In the genomic region with DNA sequence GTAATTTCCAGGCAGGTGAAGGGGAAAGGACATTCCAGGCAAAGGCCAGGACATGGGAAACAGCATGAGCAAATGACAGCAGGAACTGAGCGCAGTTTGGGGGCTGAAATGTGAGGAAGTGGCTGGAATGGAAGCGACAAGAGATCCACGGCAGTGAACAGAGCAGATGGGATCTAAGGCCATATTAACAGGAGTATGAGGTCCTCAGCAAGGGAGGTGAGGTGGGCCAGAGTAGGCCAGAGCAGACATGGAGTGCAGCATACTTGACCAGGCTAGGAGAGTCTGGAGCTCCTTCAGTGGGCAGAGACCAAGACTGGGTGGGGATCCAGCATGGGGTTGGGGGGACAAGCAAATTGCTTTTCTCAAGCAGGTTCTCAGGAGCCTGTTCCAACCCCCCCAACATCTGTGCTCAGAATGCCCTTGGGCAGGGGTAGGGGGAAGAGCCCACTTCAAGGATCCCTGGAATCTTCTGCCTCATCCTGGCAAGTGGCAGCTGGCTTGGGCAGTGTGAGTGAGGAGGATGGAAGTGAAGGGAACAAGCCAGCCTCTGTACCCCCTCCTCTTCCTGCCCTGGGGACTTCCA, we compare ENCODE assay signal across 15 cellular contexts.
"Had no signal": no experiment of that assay in that cellular context is flagged by ENCODE, and none has a peak within 500 bp of the region (broad histone marks: within the 10 kb centered on the region; RNA-seq: fewer than 3 reads in every experiment).

No MANE protein-coding gene starts in this region.

- H3K4me1 ChIP-seq: colonic mucosa, uterus had no signal

- H3K9me3 Mint-ChIP-seq: naive B cell, nephron, type B pancreatic cell had no signal

- H3K4me3 ChIP-seq: colonic mucosa, heart left ventricle, left lung, sigmoid colon, skin epidermis, uterus had no signal

- H3K27me3 Mint-ChIP-seq: type B pancreatic cell had no signal

- H3K27ac ChIP-seq: colonic mucosa, left lung, sigmoid colon, skin epidermis had no signal

- H3K36me3 ChIP-seq: colonic mucosa, left lung, uterus had no signal

- H3K27me3 ChIP-seq: colonic mucosa, heart left ventricle, left lung, sigmoid colon, uterus had no signal

- H3K9me3 ChIP-seq: colonic mucosa, heart left ventricle, left lung, sigmoid colon, uterus had no signal

- H3K4me3 Mint-ChIP-seq: nephron, type B pancreatic cell had no signal

- H3K36me3 Mint-ChIP-seq: naive B cell, type B pancreatic cell had no signal

- DNase-seq: cerebellar nuclear complex; colonic mucosa; dermis blood vessel endothelial cell; hippocampal formation; mesendoderm; naive B cell; sigmoid colon; stimulated activated CD4-positive, alpha-beta T cell treated with anti-CD3 and anti-CD28 coated beads, Interleukin-12 subunit alpha, Interleukin-12 subunit beta, amount 100 ng/mL, for 4 hours; stimulated activated naive CD4-positive, alpha-beta T cell treated with Interleukin-2 at 50 U/mL for 16 hours; uterus had no signal

- H3K27ac Mint-ChIP-seq: nephron, type B pancreatic cell had no signal
